Comparison of ENCODE assay signal across 8 cellular contexts in genomic region chr17:2401426-2402221, GRCh38. TPM values are rescaled to one million over a fixed set of nuclear protein-coding genes. Genes with fewer than 3 reads are reported as not detected.
DNase-seq lines count a peak whose midpoint lies in the region; ATAC-seq and TF ChIP-seq lines count a peak whose summit lies in the region.

No MANE protein-coding gene starts in this region.

- H3K9ac ChIP-seq in mucosa of rectum (ENCODE audit: low read depth in 1 of 2, low read length in 2 of 2), result peak overlapping the region; percentile 84 to 89

- no peak for TF ChIP-seq CTCF in PC-9 (conservative IDR thresholded peaks at IDR 0.05)

- in situ Hi-C loops in KBM-7 (cut with MboI; ENCODE audit: low pct_unique_long_range_greater_than_20kb, low sequenced_read_pairs), result no loop called here

- peak overlapping the region; percentile 77 for H2AFZ ChIP-seq in PC-9

- POLR2A ChIA-PET in PC-9 (lab: Charles Lee; ENCODE audit: unreplicated experiment), result interaction anchor here (0.6 to 1.0 kb wide), 6 partner anchors 9 to 597 kb away, joined by 4 to 26 read pairs (median 6); no protein-coding TSS in a partner anchor

- intact Hi-C loops in PC-9 (cut with micrococcal nuclease; ENCODE audit: unreplicated experiment), result loop anchor here (1.0 to 10.0 kb wide), 8 partner anchors 9 to 757 kb away; partner anchors contain the start of genes RILP, SCARF1, SMG6 and SRR

- H3K36me3 ChIP-seq in PC-9 (ENCODE audit: low read depth) (no peaks in the 10 kb centered on the region), esophagus (ENCODE audit: control insufficient read depth in 2 of 2, insufficient read depth in 2 of 2, low read length in 1 of 2) (no peaks in the 10 kb centered on the region), mucosa of rectum (ENCODE audit: control insufficient read depth in 2 of 2, insufficient read depth in 2 of 2, low read length in 2 of 2) (no peaks in the 10 kb centered on the region)

- H3K27ac ChIP-seq in PC-9 (peak overlapping the region; percentile 96), esophagus (ENCODE audit: low read depth in 2 of 2, low read length in 1 of 2) (peak overlapping the region; percentile 98 to 100), mucosa of rectum (ENCODE audit: low read depth in 2 of 2, low read length in 2 of 2) (peak overlapping the region; percentile 100)

- H3K9me3 ChIP-seq in PC-9 (ENCODE audit: insufficient read depth, low read depth) (no peaks in the 10 kb centered on the region), esophagus (ENCODE audit: control insufficient read depth in 2 of 2, insufficient read depth in 1 of 2, low read depth in 1 of 2, low read length in 1 of 2) (no peaks in the 10 kb centered on the region), mucosa of rectum (ENCODE audit: control insufficient read depth in 2 of 2, low read length in 2 of 2) (no peaks in the 10 kb centered on the region)

- peak; percentile 40 for ATAC-seq in GM21619 (IDR thresholded peaks at IDR 0.05; ENCODE audit: unreplicated experiment)

- H3K79me2 ChIP-seq in PC-9 (ENCODE audit: low read depth), result peaks cover 29% of the 10 kb centered on the region

- no peaks in the 10 kb centered on the region for H3K9me2 ChIP-seq in PC-9 (ENCODE audit: insufficient read depth)

- H3K27me3 ChIP-seq in PC-9 (ENCODE audit: insufficient read depth, low read depth) (no peaks in the 10 kb centered on the region), esophagus (ENCODE audit: control insufficient read depth in 1 of 2, insufficient read depth in 2 of 2, low read length in 2 of 2) (no peaks in the 10 kb centered on the region), mucosa of rectum (ENCODE audit: control insufficient read depth in 2 of 2, insufficient read depth in 2 of 2, low read length in 2 of 2) (no peaks in the 10 kb centered on the region)

- CTCF ChIA-PET in PC-9 (lab: Charles Lee), result interaction anchor here (0.6 to 1.7 kb wide), 3 partner anchors 19 to 642 kb away, joined by 3 to 4 read pairs (median 4); no protein-coding TSS in a partner anchor

- H4K20me1 ChIP-seq in PC-9 (ENCODE audit: insufficient read depth), result 0 out of 2 replicates have a peak, but pooled peaks cover 7% of the 10 kb centered on the region

- WGBS in esophagus, 2 donors, result 0 to 1% methylated on average over 67 to 72 of the region's 72 CpGs

- H3K4me1 ChIP-seq in PC-9 (replicated peaks; ENCODE audit: insufficient read depth) (peaks cover 65% of the 10 kb centered on the region), esophagus (ENCODE audit: control insufficient read depth in 2 of 2, insufficient read depth in 2 of 2, low read length in 1 of 2) (peaks cover 15 to 18% of the 10 kb centered on the region in 2 donors), mucosa of rectum (ENCODE audit: control insufficient read depth in 2 of 2, insufficient read depth in 2 of 2, low read length in 2 of 2) (peaks cover 60 to 68% of the 10 kb centered on the region in 2 donors)

- peak; percentile 99 for DNase-seq in DMS 273 (lab: John Stamatoyannopoulos, UW; ENCODE audit: unreplicated experiment)
- DNase-seq in KBM-7, result peak; percentile 99
- DNase-seq in PC-9, result peak; percentile 97 to 100
- peak; percentile 99 for DNase-seq in activated T-cell treated with anti-CD3 and anti-CD28 coated beads, Interleukin-2, amount 50 U/mL, for 48 hours
- peak; percentile 99 for DNase-seq in stimulated activated CD8-positive, alpha-beta memory T cell treated with anti-CD3 and anti-CD28 coated beads, Interleukin-4, amount 100 ng/mL, for 4 hours (ENCODE audit: low read depth in 2 of 2, low spot score in 1 of 2)

- H3K4me2 ChIP-seq in PC-9, result peak overlapping the region; percentile 99

- no TSS peak for BruUV-seq in PC-9 (replicated peaks; lab: Mats Ljungman, UMichigan)

- H3F3A ChIP-seq in PC-9 (ENCODE audit: insufficient read depth, low read depth), result peaks cover 59% of the 10 kb centered on the region

- peak overlapping the region; percentile 96 for H3K4me3 ChIP-seq in PC-9
- peak overlapping the region; percentile 90 to 92 for H3K4me3 ChIP-seq in esophagus (ENCODE audit: low read depth in 1 of 2, low read length in 2 of 2)
- peak overlapping the region; percentile 73 to 87 for H3K4me3 ChIP-seq in mucosa of rectum (ENCODE audit: low read length in 2 of 2)

RNA-seq across cellular contexts. Expression of gene MNT, which starts 0.8 kb away (rescaled TPM):
- 60.7 and 72.3 TPM in 2 replicates for total RNA-seq in PC-9 (2021)
- 10 to 100 TPM in 1 of 2 donors, 1 to 10 TPM in 1; 9.9 to 14.6 TPM for polyA plus RNA-seq in esophagus

Comparison
In these comparisons a context has a peak if more than half of its experiments do, and no peak if none do; other contexts are left out.
1. Peak in every context shown above with its lines: DNase-seq, ATAC-seq, H3K4me3 ChIP-seq and H3K27ac ChIP-seq.